Comparison of ENCODE assay signal across 8 cellular contexts in genomic region chr10:87816163-87816841, GRCh38. TPM values are rescaled to one million over a fixed set of nuclear protein-coding genes. Genes with fewer than 3 reads are reported as not detected.
DNase-seq lines count a peak whose midpoint lies in the region; ATAC-seq, FAIRE-seq and TF ChIP-seq lines count a peak whose summit lies in the region.
"Had no signal": no experiment of that assay in that cellular context is flagged by ENCODE, and none has a peak within 500 bp of the region (broad histone marks: within the 10 kb centered on the region; RNA-seq: fewer than 3 reads in every experiment).

No MANE protein-coding gene starts in this region.

- CTCF ChIA-PET in K562 (lab: Yijun Ruan, JAX; ENCODE audit: low intra/inter-chr PET ratio): no interaction called here

- peaks cover 47% of the 10 kb centered on the region for H3K4me1 ChIP-seq in DND-41 (ENCODE audit: insufficient read depth, low read length)
- peaks cover 3 to 5% of the 10 kb centered on the region in 2 experiments; a peak in 3 of 5 replicates for H3K4me1 ChIP-seq in K562 (replicated peaks in 1 of 2; ENCODE audit: control insufficient read depth in 2 of 2, insufficient read depth in 2 of 2, low read length in 2 of 2)

- no peak for TF ChIP-seq RAD21 in K562 (CRISPR knock-in tag; conservative IDR thresholded peaks at IDR 0.05 in 1 of 2, IDR thresholded peaks at IDR 0.05 in 1 of 2)

- H3K4me2 ChIP-seq in DND-41 (ENCODE audit: insufficient read depth, low read length): peak overlapping the region; percentile 97
- peak overlapping the region; percentile 98 for H3K4me2 ChIP-seq in K562 (ENCODE audit: insufficient read depth, low read length)

- H2AFZ ChIP-seq in DND-41 (ENCODE audit: low read depth, low read length) (no peak overlapping the region), K562 (ENCODE audit: low read depth, low read length) (no peak overlapping the region)

- H3K36me3 ChIP-seq in DND-41 (ENCODE audit: insufficient read depth, low read length): peaks cover 31% of the 10 kb centered on the region
- H3K36me3 ChIP-seq in K562 (ENCODE audit: control insufficient read depth, insufficient read depth, low read length): peaks cover 31% of the 10 kb centered on the region

- no peak for ATAC-seq in DND-41 (ENCODE audit: insufficient read depth, low read depth)
- no peak for ATAC-seq in K562
- ATAC-seq in natural killer cell: no peak
- no peak for ATAC-seq in GM19395 (IDR thresholded peaks at IDR 0.05; ENCODE audit: unreplicated experiment)

- H3K79me2 ChIP-seq in DND-41 (ENCODE audit: insufficient read depth, low read length) (peaks cover 68% of the 10 kb centered on the region), K562 (ENCODE audit: control insufficient read depth, insufficient read depth, low read length) (peaks cover 64% of the 10 kb centered on the region)

- H3K4me3 ChIP-seq in DND-41 (ENCODE audit: low read depth in 1 of 2, low read length in 2 of 2) (peak overlapping the region; percentile 93 to 96; a peak in 3 of 4 replicates), K562 (peak overlapping the region; percentile 49)

- H3K27me3 Mint-ChIP-seq in natural killer cell (ENCODE audit: low read depth in 2 of 2): no peaks in the 10 kb centered on the region

- no peak for TF ChIP-seq CTCF in DND-41 (IDR thresholded peaks at IDR 0.05; ENCODE audit: borderline replicate concordance, extremely low read depth, low read length, poor library complexity, severe bottlenecking)
- TF ChIP-seq CTCF in K562 (IDR thresholded peaks at IDR 0.05 in 2 of 3, conservative IDR thresholded peaks at IDR 0.05 in 1 of 3; ENCODE audit: insufficient read depth in 2 of 3, low read depth in 1 of 3, low read length in 3 of 3): 0 out of 6 replicates have a peak, but pooled peaks of 1 of the 3 experiments have one; percentile 10
- peak; percentile 18 for TF ChIP-seq CTCF in natural killer cell (IDR thresholded peaks at IDR 0.05)

- no peaks in the 10 kb centered on the region for H3K36me3 Mint-ChIP-seq in natural killer cell

- no peak for FAIRE-seq in K562 (lab: Jason Lieb, UNC)

- intact Hi-C loops in K562 (cut with micrococcal nuclease): loop anchor here (5.0 kb wide), 1 partner anchor 46 kb away; the partner anchor contains the start of genes KLLN and PTEN
- intact Hi-C loops in natural killer cell (cut with micrococcal nuclease): loop anchor here (5.0 kb wide), 1 partner anchor 1176 kb away; the partner anchor contains the start of gene FAS

- no TSS peak for BruUV-seq in K562 (replicated peaks; lab: Mats Ljungman, UMichigan)

- POLR2A ChIA-PET in K562 (lab: Yijun Ruan, JAX): no interaction called here

- H3K4me1 Mint-ChIP-seq in natural killer cell: peaks cover 41 to 44% of the 10 kb centered on the region in 2 donors

- in situ Hi-C loops in KBM-7 (cut with MboI; ENCODE audit: low pct_unique_long_range_greater_than_20kb, low sequenced_read_pairs) (no loop called here), K562 (cut with MboI) (no loop called here)

- H3K9me3 Mint-ChIP-seq in natural killer cell: no peaks in the 10 kb centered on the region

- TF ChIP-seq EP300 in K562 (IDR thresholded peaks at IDR 0.05; ENCODE audit: low read length): no peak

- DNase-seq in DND-41 (no peak), KBM-7 (peak; percentile 31), K562 (ENCODE audit: extremely low read depth in 1 of 4, low spot score in 3 of 4) (no peak), natural killer cell (no peak), retina (no peak), H4 (ENCODE audit: low spot score) (no peak)
- DNase-seq: NCI-H2227 treated with DMSO at 0.1 percent for 48 hours had no signal

- H3K27me3 ChIP-seq in DND-41 (ENCODE audit: insufficient read depth, low read length, poor library complexity): no peaks in the 10 kb centered on the region
- no peaks in the 10 kb centered on the region for H3K27me3 ChIP-seq in K562 (ENCODE audit: control insufficient read depth in 2 of 2, insufficient read depth in 2 of 2, low read length in 2 of 2)

- H3K9ac ChIP-seq in DND-41 (ENCODE audit: low read depth, low read length) (peak overlapping the region; percentile 89), K562 (ENCODE audit: insufficient read depth in 1 of 2, low read depth in 2 of 2, low read length in 2 of 2) (peak overlapping the region in 1 of 2 experiments; percentile 85; a peak in 2 of 4 replicates)

- H3K4me3 Mint-ChIP-seq in natural killer cell: peak overlapping the region; percentile 95

- TF ChIP-seq POLR2A in K562 (conservative IDR thresholded peaks at IDR 0.05): no peak

- peak overlapping the region; percentile 91; the same call in 1 of the 2 replicates for H3K27ac ChIP-seq in DND-41 (ENCODE audit: low read length)
- peak overlapping the region; percentile 77; the same call in 2 of the 3 replicates for H3K27ac ChIP-seq in K562 (ENCODE audit: extremely low read depth, low read depth, low read length)

- H3K27ac Mint-ChIP-seq in natural killer cell: peak overlapping the region; percentile 96 to 97

- H4K20me1 ChIP-seq in DND-41 (ENCODE audit: insufficient read depth, low read length) (peaks cover 24% of the 10 kb centered on the region), K562 (replicated peaks; ENCODE audit: control insufficient read depth, insufficient read depth, low read length) (no peaks in the 10 kb centered on the region; the same call in 1 of the 2 replicates)

- 1% methylated on average over 6 of the region's 6 CpGs for WGBS in K562 (ENCODE audit: insufficient coverage, low coverage, missing lambda C conversion rate)

- H3K9me3 ChIP-seq in DND-41 (ENCODE audit: insufficient read depth, low read length, severe bottlenecking) (no peaks in the 10 kb centered on the region), K562 (replicated peaks; ENCODE audit: control insufficient read depth, insufficient read depth, low read depth, low read length) (no peaks in the 10 kb centered on the region)

- no peaks in the 10 kb centered on the region for H3K9me1 ChIP-seq in K562 (ENCODE audit: control insufficient read depth, insufficient read depth, low read length)

RNA-seq across cellular contexts. Expression of gene ATAD1, which starts 1.7 kb away (rescaled TPM):
- 26.9 and 67.3 TPM in 2 replicates for total RNA-seq in K562 (2011; cell fraction: chromatin; rRNA removed; ENCODE audit: low replicate concordance)
- total RNA-seq in K562 (2011; cell fraction: nucleolus; rRNA removed): 14.2 and 17.1 TPM in 2 replicates
- total RNA-seq in K562 (2011; cell fraction: nucleoplasm; rRNA removed): 30.2 and 34.9 TPM in 2 replicates
- total RNA-seq in K562 (2014; rRNA removed) (11.3 and 13.9 TPM in 2 replicates), K562 (2014; rRNA removed; fragmentation: Illumina TruSeq; extraction: Trizol) (33.8 and 42.0 TPM in 2 replicates), K562 (2015; rRNA removed; fragmentation: Illumina TruSeq; extraction: Trizol) (24.5 and 26.8 TPM in 2 replicates), K562 (2021) (28.9 and 33.2 TPM in 2 replicates), natural killer cell (10 to 100 TPM; 37.5 to 55.2 (median 43.0) TPM)
- polyA plus RNA-seq in K562 (2011; rRNA removed) (23.6 and 30.4 TPM in 2 replicates), K562 (2014; fragmentation: Illumina TruSeq; extraction: Trizol) (21.6 and 26.8 TPM in 2 replicates), K562 (2014; fragmentation: Nextera tagmentation; extraction: Ambion mirVana) (10 to 100 TPM; 27.3 to 31.0 TPM), K562 (2014; rRNA removed) (16.9 and 18.9 TPM in 2 replicates)
- polyA plus RNA-seq in K562 (2011; cell fraction: cytosol; rRNA removed): 4.1 and 10.3 TPM in 2 replicates
- polyA plus RNA-seq in K562 (2011; cell fraction: nucleus; rRNA removed): 5.6 and 8.9 TPM in 2 replicates
- polyA plus RNA-seq in K562 (2012): 16.8 and 18.9 TPM in 2 replicates
- polyA minus RNA-seq in K562 (2011; rRNA and poly(A)+ RNA removed): 39.5 and 40.0 TPM in 2 replicates
- polyA minus RNA-seq in K562 (2011; cell fraction: cytosol; rRNA and poly(A)+ RNA removed): 12.5 and 15.4 TPM in 2 replicates
- 9.7 and 16.1 TPM in 2 replicates for polyA minus RNA-seq in K562 (2011; cell fraction: nucleus; rRNA and poly(A)+ RNA removed)
- total RNA-seq in H4 (2014; rRNA removed; shearing (Covaris generic)): 0.81 TPM in 1 of 2 replicates, not detected in the other

RNA-seq across cellular contexts. Expression of gene KLLN, which starts 47.0 kb away (rescaled TPM):
- total RNA-seq in K562 (2011; cell fraction: chromatin; rRNA removed; ENCODE audit: low replicate concordance): 0.42 and 0.51 TPM in 2 replicates
- total RNA-seq in K562 (2011; cell fraction: nucleolus; rRNA removed): 0.39 and 0.50 TPM in 2 replicates
- 0.37 and 0.84 TPM in 2 replicates for total RNA-seq in K562 (2011; cell fraction: nucleoplasm; rRNA removed)
- total RNA-seq in K562 (2014; rRNA removed): 0.09 and 0.41 TPM in 2 replicates
- 0.22 and 0.29 TPM in 2 replicates for total RNA-seq in K562 (2014; rRNA removed; fragmentation: Illumina TruSeq; extraction: Trizol)
- total RNA-seq in K562 (2015; rRNA removed; fragmentation: Illumina TruSeq; extraction: Trizol): 0.25 and 0.34 TPM in 2 replicates
- total RNA-seq in K562 (2021): 0.25 and 0.40 TPM in 2 replicates
- polyA plus RNA-seq in K562 (2011; rRNA removed): 0.07 and 0.08 TPM in 2 replicates
- 0.10 and 0.12 TPM in 2 replicates for polyA plus RNA-seq in K562 (2011; cell fraction: cytosol; rRNA removed)
- 0.07 and 0.08 TPM in 2 replicates for polyA plus RNA-seq in K562 (2011; cell fraction: nucleus; rRNA removed)
- 0.21 and 0.44 TPM in 2 replicates for polyA plus RNA-seq in K562 (2012)
- polyA plus RNA-seq in K562 (2014; fragmentation: Illumina TruSeq; extraction: Trizol): 0.22 and 0.29 TPM in 2 replicates
- polyA plus RNA-seq in K562 (2014; fragmentation: Nextera tagmentation; extraction: Ambion mirVana): under 1 TPM; 0.29 to 0.35 TPM
- polyA plus RNA-seq in K562 (2014; rRNA removed): 0.08 and 0.32 TPM in 2 replicates
- 0.18 and 0.24 TPM in 2 replicates for polyA minus RNA-seq in K562 (2011; rRNA and poly(A)+ RNA removed)
- not detected in 2 replicates for polyA minus RNA-seq in K562 (2011; cell fraction: cytosol; rRNA and poly(A)+ RNA removed)
- polyA minus RNA-seq in K562 (2011; cell fraction: nucleus; rRNA and poly(A)+ RNA removed): 0.54 and 0.89 TPM in 2 replicates
- under 1 TPM; 0.68 to 0.73 (median 0.70) TPM for total RNA-seq in natural killer cell
- not detected in 2 replicates for total RNA-seq in H4 (2014; rRNA removed; shearing (Covaris generic))

RNA-seq across cellular contexts. Expression of gene PTEN, which starts 47.1 kb away (rescaled TPM):
- total RNA-seq in K562 (2011; cell fraction: chromatin; rRNA removed; ENCODE audit: low replicate concordance): 26.5 and 143 TPM in 2 replicates
- 16.0 and 23.8 TPM in 2 replicates for total RNA-seq in K562 (2011; cell fraction: nucleolus; rRNA removed)
- total RNA-seq in K562 (2011; cell fraction: nucleoplasm; rRNA removed): 61.3 and 94.4 TPM in 2 replicates
- total RNA-seq in K562 (2014; rRNA removed) (16.9 and 22.2 TPM in 2 replicates), K562 (2014; rRNA removed; fragmentation: Illumina TruSeq; extraction: Trizol) (56.9 and 58.5 TPM in 2 replicates), K562 (2015; rRNA removed; fragmentation: Illumina TruSeq; extraction: Trizol) (52.7 and 56.4 TPM in 2 replicates), K562 (2021) (25.0 and 28.4 TPM in 2 replicates), natural killer cell (100 to 1,000 TPM; 107 to 142 (median 121) TPM)
- polyA plus RNA-seq in K562 (2011; rRNA removed) (24.2 and 25.0 TPM in 2 replicates), K562 (2014; fragmentation: Illumina TruSeq; extraction: Trizol) (15.6 and 15.7 TPM in 2 replicates), K562 (2014; fragmentation: Nextera tagmentation; extraction: Ambion mirVana) (10 to 100 TPM in 1 of 2 experiments, 1 to 10 TPM in 1; 8.4 to 12.8 TPM), K562 (2014; rRNA removed) (13.1 and 18.5 TPM in 2 replicates)
- 3.4 and 4.9 TPM in 2 replicates for polyA plus RNA-seq in K562 (2011; cell fraction: cytosol; rRNA removed)
- 12.9 and 20.9 TPM in 2 replicates for polyA plus RNA-seq in K562 (2011; cell fraction: nucleus; rRNA removed)
- 17.3 and 29.7 TPM in 2 replicates for polyA plus RNA-seq in K562 (2012)
- polyA minus RNA-seq in K562 (2011; rRNA and poly(A)+ RNA removed): 78.7 and 109 TPM in 2 replicates
- 24.5 and 44.1 TPM in 2 replicates for polyA minus RNA-seq in K562 (2011; cell fraction: cytosol; rRNA and poly(A)+ RNA removed)
- 54.4 and 127 TPM in 2 replicates for polyA minus RNA-seq in K562 (2011; cell fraction: nucleus; rRNA and poly(A)+ RNA removed)
- total RNA-seq in H4 (2014; rRNA removed; shearing (Covaris generic)): not detected in 2 replicates

Comparison
In these comparisons a context has a peak if more than half of its experiments do, and no peak if none do; other contexts are left out.
1. RNA of gene PTEN, which starts 47.1 kb away (total RNA-seq): 107 to 142 TPM in natural killer cell and 16.0 to 143 TPM in K562; not detected in H4; every median in the first group is over 10 times any median in the second.